In the genomic region with DNA sequence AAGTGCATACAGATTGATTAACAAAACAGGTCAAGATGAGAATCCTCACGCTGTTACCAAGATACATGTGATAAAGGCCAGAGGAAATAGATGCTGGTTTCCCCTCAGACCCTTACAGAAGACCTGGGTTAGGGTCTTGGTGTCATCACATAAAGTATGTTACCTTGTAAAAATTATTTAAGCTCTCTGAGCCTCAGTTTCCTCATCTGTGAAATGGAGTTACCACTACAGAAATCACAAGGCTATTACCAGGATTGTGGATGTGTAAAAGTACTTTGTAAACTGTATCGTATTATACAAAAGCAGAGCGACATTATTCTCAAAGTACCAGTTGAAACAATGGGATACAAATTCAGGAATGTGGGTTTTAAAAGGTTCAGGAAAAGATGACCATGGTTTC, we compare ENCODE assay signal across 25 cellular contexts.
"Had no signal": no experiment of that assay in that cellular context is flagged by ENCODE, and none has a peak within 500 bp of the region (broad histone marks: within the 10 kb centered on the region; RNA-seq: fewer than 3 reads in every experiment).

No MANE protein-coding gene starts in this region.

- H3K27ac ChIP-seq: neural progenitor cell, ovary, suprapubic skin, uterus had no signal

- H3K9me3 Mint-ChIP-seq: naive B cell; natural killer cell; stimulated activated effector memory CD8-positive, alpha-beta T cell treated with anti-CD3 and anti-CD28 coated beads, Interleukin-12 subunit alpha, Interleukin-12 subunit beta, amount 100 ng/mL, for 72 hours; stimulated activated naive CD8-positive, alpha-beta T cell treated with anti-CD3 and anti-CD28 coated beads, Interleukin-15, Interleukin-2, amounts not matched to agents 100 ng/mL and 50 ng/mL, for 24 hours had no signal

- H3K4me1 ChIP-seq: neural progenitor cell had no signal

- H3K4me3 Mint-ChIP-seq: mesothelial cell of epicardium; naive B cell; natural killer cell; nephron progenitor cell; neural progenitor cell; stimulated activated effector memory CD8-positive, alpha-beta T cell treated with anti-CD3 and anti-CD28 coated beads, Interleukin-12 subunit alpha, Interleukin-12 subunit beta, amount 100 ng/mL, for 72 hours; stimulated activated naive CD8-positive, alpha-beta T cell treated with anti-CD3 and anti-CD28 coated beads, Interleukin-15, Interleukin-2, amounts not matched to agents 100 ng/mL and 50 ng/mL, for 24 hours had no signal

- H3K36me3 Mint-ChIP-seq: natural killer cell; stimulated activated effector memory CD8-positive, alpha-beta T cell treated with anti-CD3 and anti-CD28 coated beads, Interleukin-12 subunit alpha, Interleukin-12 subunit beta, amount 100 ng/mL, for 72 hours had no signal

- H2AFZ ChIP-seq: neural progenitor cell had no signal

- H3K4me1 Mint-ChIP-seq: natural killer cell; stimulated activated effector memory CD8-positive, alpha-beta T cell treated with anti-CD3 and anti-CD28 coated beads, Interleukin-12 subunit alpha, Interleukin-12 subunit beta, amount 100 ng/mL, for 72 hours had no signal

- DNase-seq: hypothalamus; islet precursor cell; left ventricle myocardium inferior; mesendoderm; naive B cell; natural killer cell; nephron progenitor cell; ovary; small intestine; spleen; stimulated activated CD4-positive, alpha-beta T cell treated with anti-CD3 and anti-CD28 coated beads, Interleukin-4, amount 100 ng/mL, for 24 hours; stimulated activated naive CD4-positive, alpha-beta T cell; tibial artery; trophoblast cell; uterus had no signal

- H3K27ac Mint-ChIP-seq: mesothelial cell of epicardium; naive B cell; natural killer cell; nephron progenitor cell; neural progenitor cell; progenitor cell of endocrine pancreas; stimulated activated effector memory CD8-positive, alpha-beta T cell treated with anti-CD3 and anti-CD28 coated beads, Interleukin-12 subunit alpha, Interleukin-12 subunit beta, amount 100 ng/mL, for 72 hours; stimulated activated naive CD8-positive, alpha-beta T cell treated with anti-CD3 and anti-CD28 coated beads, Interleukin-15, Interleukin-2, amounts not matched to agents 100 ng/mL and 50 ng/mL, for 24 hours had no signal

- H3K4me2 ChIP-seq: neural progenitor cell had no signal

- H3K9me3 ChIP-seq: left ventricle myocardium inferior, ovary, right atrium auricular region, spleen, suprapubic skin, thoracic aorta, tibial artery, uterus had no signal

- H3K9ac ChIP-seq: neural progenitor cell had no signal

- H3K27me3 ChIP-seq: neural progenitor cell, ovary, right atrium auricular region, spleen, suprapubic skin, tibial artery, uterus had no signal

- FAIRE-seq: small intestine had no signal

- H3K36me3 ChIP-seq: left ventricle myocardium inferior, neural progenitor cell, ovary, right atrium auricular region, spleen, suprapubic skin, thoracic aorta, tibial artery, uterus had no signal

- H3K27me3 Mint-ChIP-seq: naive B cell; stimulated activated naive CD8-positive, alpha-beta T cell treated with anti-CD3 and anti-CD28 coated beads, Interleukin-15, Interleukin-2, amounts not matched to agents 100 ng/mL and 50 ng/mL, for 24 hours had no signal

- ATAC-seq: natural killer cell; sciatic nerve; stimulated activated effector memory CD8-positive, alpha-beta T cell treated with anti-CD3 and anti-CD28 coated beads, Interleukin-12 subunit alpha, Interleukin-12 subunit beta, amount 100 ng/mL, for 72 hours had no signal

- H3K4me3 ChIP-seq: left ventricle myocardium inferior, lung, neural progenitor cell, ovary, right atrium auricular region, spleen, suprapubic skin, thoracic aorta, tibial artery, uterus had no signal
